ENCODE assay signal across 24 cellular contexts in the genomic region with DNA sequence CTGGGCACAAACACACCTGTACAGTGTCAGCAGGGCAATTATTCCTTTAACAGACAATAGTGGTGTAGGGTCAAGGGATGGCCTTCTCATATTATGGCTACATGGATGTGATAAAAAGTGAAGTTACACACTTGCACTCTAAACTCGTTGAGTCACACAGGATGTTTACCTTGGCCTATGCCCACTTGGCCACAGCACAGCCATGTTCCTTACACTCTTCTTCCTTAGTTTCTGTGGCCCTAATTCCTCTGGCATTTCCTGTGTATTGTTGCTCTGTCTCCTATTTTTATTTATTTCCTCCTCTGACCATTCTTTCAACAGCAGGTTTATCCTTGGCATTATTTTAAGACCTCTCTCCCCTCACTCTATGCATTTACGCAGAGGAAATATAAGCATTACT.
DNase-seq lines count a peak whose midpoint lies in the region; ATAC-seq and TF ChIP-seq lines count a peak whose summit lies in the region.
"Had no signal": no experiment of that assay in that cellular context is flagged by ENCODE, and none has a peak within 500 bp of the region (broad histone marks: within the 10 kb centered on the region; RNA-seq: fewer than 3 reads in every experiment).

No MANE protein-coding gene starts in this region.

- H2AFZ ChIP-seq in GM23248 (no peak overlapping the region), PC-3 (ENCODE audit: low read length) (no peak overlapping the region)

- H4K20me1 ChIP-seq in GM23248 (ENCODE audit: insufficient read depth) (no peaks in the 10 kb centered on the region), PC-3 (ENCODE audit: low read length) (no peaks in the 10 kb centered on the region)

- ATAC-seq in PC-3 (peak; percentile 57), left lobe of liver (no peak)
- ATAC-seq: left colon; naive thymus-derived CD4-positive, alpha-beta T cell; sciatic nerve had no signal

- no peak for TF ChIP-seq CTCF in PC-3 (conservative IDR thresholded peaks at IDR 0.05; ENCODE audit: low read depth, low read length)
- TF ChIP-seq CTCF in choroid plexus epithelial cell (conservative IDR thresholded peaks at IDR 0.05; ENCODE audit: low read depth, low read length), result no peak
- TF ChIP-seq CTCF in left ventricle myocardium inferior (IDR thresholded peaks at IDR 0.05; ENCODE audit: borderline replicate concordance), result no peak
- TF ChIP-seq CTCF in WERI-Rb-1 (IDR thresholded peaks at IDR 0.05; ENCODE audit: low read depth, low read length), result no peak

- no peak overlapping the region for H3K4me2 ChIP-seq in GM23248 (ENCODE audit: unreplicated experiment)
- no peak overlapping the region for H3K4me2 ChIP-seq in PC-3 (ENCODE audit: low read length)

- H3F3A ChIP-seq in GM23248 (ENCODE audit: insufficient read depth), result no peaks in the 10 kb centered on the region
- H3F3A ChIP-seq in PC-3 (ENCODE audit: low read length, unreplicated experiment), result no peaks in the 10 kb centered on the region

- 11 to 17% methylated on average over 2 of the region's 2 CpGs for WGBS in GM23248 (ENCODE audit: low coverage in 1 of 2, low lambda C conversion rate in 2 of 2, missing lambda C conversion rate in 2 of 2), 2 experiments

- H3K9me3 ChIP-seq in GM23248 (ENCODE audit: low read depth), result no peaks in the 10 kb centered on the region
- H3K9me3 ChIP-seq in PC-3 (ENCODE audit: low read length), result no peaks in the 10 kb centered on the region
- H3K9me3 ChIP-seq in left ventricle myocardium inferior (replicated peaks), result peaks cover 23% of the 10 kb centered on the region
- peaks cover 8% of the 10 kb centered on the region for H3K9me3 ChIP-seq in WERI-Rb-1 (ENCODE audit: severe bottlenecking)
- H3K9me3 ChIP-seq: SJSA1, testis had no signal

- H3K9me2 ChIP-seq in GM23248 (ENCODE audit: insufficient read depth), result no peaks in the 10 kb centered on the region
- no peaks in the 10 kb centered on the region for H3K9me2 ChIP-seq in PC-3 (replicated peaks; ENCODE audit: low read length)

- intact Hi-C loops in PC-3 (cut with micrococcal nuclease), result loop anchor here (5.0 kb wide), 1 partner anchor 173 kb away; no protein-coding TSS in a partner anchor
- intact Hi-C loops in left ventricle myocardium inferior (cut with micrococcal nuclease), result no loop called here

- H3K79me2 ChIP-seq in GM23248 (ENCODE audit: insufficient read depth), result no peaks in the 10 kb centered on the region
- no peaks in the 10 kb centered on the region for H3K79me2 ChIP-seq in PC-3 (ENCODE audit: low read length)

- H3K9ac ChIP-seq in GM23248, result no peak overlapping the region
- H3K9ac ChIP-seq in PC-3 (ENCODE audit: low read length), result no peak overlapping the region

- H3K4me3 ChIP-seq in GM23248, result no peak overlapping the region
- H3K4me3 ChIP-seq in PC-3 (ENCODE audit: low read length), result no peak overlapping the region
- H3K4me3 ChIP-seq in choroid plexus epithelial cell (ENCODE audit: low read depth, low read length), result no peak overlapping the region
- H3K4me3 ChIP-seq in left ventricle myocardium inferior, result no peak overlapping the region
- H3K4me3 ChIP-seq in WERI-Rb-1 (ENCODE audit: low read depth, low read length), result no peak overlapping the region
- H3K4me3 ChIP-seq: SJSA1, testis had no signal

- no peaks in the 10 kb centered on the region for H3K4me1 ChIP-seq in GM23248 (ENCODE audit: insufficient read depth)
- H3K4me1 ChIP-seq in PC-3 (ENCODE audit: insufficient read depth, low read length), result 0 out of 2 replicates have a peak, but pooled peaks cover 5% of the 10 kb centered on the region
- no peaks in the 10 kb centered on the region for H3K4me1 ChIP-seq in left ventricle myocardium inferior
- H3K4me1 ChIP-seq: testis had no signal

- POLR2A ChIA-PET in PC-3 (lab: Charles Lee; ENCODE audit: unreplicated experiment), result no interaction called here

- DNase-seq in GM23248, result peak; percentile 1
- DNase-seq in PC-3, result peak; percentile 65
- peak; percentile 1 for DNase-seq in choroid plexus epithelial cell (ENCODE audit: low read depth)
- DNase-seq in iris pigment epithelial cell (ENCODE audit: low read depth), result peak; percentile 21
- DNase-seq in left ventricle myocardium inferior, result no peak
- DNase-seq in left lobe of liver (ENCODE audit: low spot score), result no peak
- DNase-seq in WERI-Rb-1, result no peak
- DNase-seq in SHP77 (lab: John Stamatoyannopoulos, UW), result no peak
- DNase-seq: activated CD4-positive, alpha-beta T cell treated with anti-CD3 and anti-CD28 coated beads, Interleukin-2, amount 50 U/mL, for 4 hours; activated naive CD4-positive, alpha-beta T cell treated with anti-CD3 and anti-CD28 coated beads, Interleukin-2, amount 50 U/mL, for 16 hours; amygdala; Calu3; central memory CD4-positive, alpha-beta T cell; left colon; midbrain; naive thymus-derived CD4-positive, alpha-beta T cell; NCI-H1092 treated with DMSO at 0.1 percent for 48 hours; NCI-H2081; NCI-H345; stimulated activated naive CD4-positive, alpha-beta T cell treated with Interleukin-2 at 50 U/mL for 16 hours; testis had no signal

- no peak overlapping the region for H3K27ac ChIP-seq in GM23248
- H3K27ac ChIP-seq in PC-3 (ENCODE audit: low read length), result no peak overlapping the region
- no peak overlapping the region for H3K27ac ChIP-seq in left ventricle myocardium inferior (replicated peaks)
- H3K27ac ChIP-seq in WERI-Rb-1, result no peak overlapping the region
- H3K27ac ChIP-seq: C4-2B, SJSA1, testis had no signal

- CTCF ChIA-PET in PC-3 (lab: Charles Lee), result no interaction called here

- in situ Hi-C loops in GM23248 (cut with MboI), result no loop called here

- no TSS peak for BruUV-seq in PC-3 (replicated peaks; lab: Mats Ljungman, UMichigan)

- H3K27me3 ChIP-seq in GM23248 (replicated peaks; ENCODE audit: insufficient read depth), result no peaks in the 10 kb centered on the region
- no peaks in the 10 kb centered on the region for H3K27me3 ChIP-seq in PC-3 (ENCODE audit: low read length)
- H3K27me3 ChIP-seq in left ventricle myocardium inferior (ENCODE audit: low read depth), result no peaks in the 10 kb centered on the region
- no peaks in the 10 kb centered on the region for H3K27me3 ChIP-seq in WERI-Rb-1 (ENCODE audit: insufficient read depth, low read depth, severe bottlenecking)
- H3K27me3 ChIP-seq: SJSA1, testis had no signal

- H3K36me3 ChIP-seq in GM23248 (ENCODE audit: low read depth), result no peaks in the 10 kb centered on the region
- H3K36me3 ChIP-seq in PC-3 (ENCODE audit: low read depth, low read length), result no peaks in the 10 kb centered on the region
- no peaks in the 10 kb centered on the region for H3K36me3 ChIP-seq in left ventricle myocardium inferior
- no peaks in the 10 kb centered on the region for H3K36me3 ChIP-seq in WERI-Rb-1
- H3K36me3 ChIP-seq: SJSA1 had no signal

Comparison
In these comparisons a context has a peak if more than half of its experiments do, and no peak if none do; other contexts are left out.
1. DNase-seq: peak in GM23248 (single experiment), PC-3 (single experiment), choroid plexus epithelial cell (single experiment) and iris pigment epithelial cell (single experiment); none in left ventricle myocardium inferior (single experiment), left lobe of liver (single experiment), WERI-Rb-1 (single experiment) and SHP77 (0 of 2).